ENCODE assay signal across 9 cellular contexts in genomic region chr1:156323179-156323578, GRCh38. TPM values are rescaled to one million over a fixed set of nuclear protein-coding genes. Genes with fewer than 3 reads are reported as not detected.
"Had no signal": no experiment of that assay in that cellular context is flagged by ENCODE, and none has a peak within 500 bp of the region (broad histone marks: within the 10 kb centered on the region; RNA-seq: fewer than 3 reads in every experiment).

No MANE protein-coding gene starts in this region.

RNA-seq across cellular contexts. Expression of gene TSACC, which starts 15.1 kb away (rescaled TPM):
- total RNA-seq: activated naive CD8-positive, alpha-beta T cell treated with anti-CD3 and anti-CD28 coated beads, Interleukin-2, amount 10 ng/mL, durations not matched to agents 7 days and 5 days; aorta; cardiac septum; M059J; SJSA1 had no signal
- polyA plus RNA-seq: aorta had no signal

RNA-seq across cellular contexts. Expression of gene VHLL, which starts 24.1 kb away (rescaled TPM):
- total RNA-seq: activated CD8-positive, alpha-beta T cell treated with anti-CD3 and anti-CD28 coated beads, Interleukin-2, amount 10 ng/mL, durations not matched to agents 7 days and 5 days; activated naive CD8-positive, alpha-beta T cell treated with anti-CD3 and anti-CD28 coated beads, Interleukin-2, amount 10 ng/mL, durations not matched to agents 7 days and 5 days; activated T-helper 2 cell treated with anti-CD3 and anti-CD28 coated beads, Interferon-gamma antibody, Interleukin-2, Interleukin-4, amounts not matched to agents 10 μg/mL and 5 μg/mL and 100 μg/mL, durations not matched to agents 14 hours and 24 hours and 36 hours; aorta; cardiac septum; M059J; SJSA1; WTC11 had no signal
- polyA plus RNA-seq: aorta, SK-N-SH had no signal
